ENCODE assay signal across 2 cellular contexts in the genomic region with DNA sequence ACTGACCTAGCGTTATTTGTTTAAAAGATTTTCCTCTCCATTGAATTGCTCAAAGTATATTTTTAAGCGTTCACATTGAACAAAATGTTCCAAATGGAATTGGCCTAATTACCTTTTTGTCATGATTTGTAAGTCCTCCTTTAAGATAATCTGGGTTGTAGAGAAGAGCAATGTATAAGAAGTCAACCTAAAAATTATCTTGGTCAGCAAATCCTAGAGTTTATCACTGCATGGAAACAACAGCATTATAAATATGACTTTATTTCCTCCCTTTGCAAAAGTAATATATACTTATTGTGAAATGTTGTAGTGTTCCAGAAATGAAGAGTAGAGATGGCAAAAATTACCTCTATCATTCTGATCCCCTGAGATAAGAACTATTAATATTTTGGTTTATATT.
TF ChIP-seq lines count a peak whose summit lies in the region.

No MANE protein-coding gene starts in this region.

TF ChIP-seq in HepG2, 621 proteins besides CTCF, POLR2A, EP300 and RAD21:
- peak; percentile 37; the same call in 1 of the 2 replicates for TF ChIP-seq MAFF (IDR thresholded peaks at IDR 0.05; ENCODE audit: low read depth, low read length)
- peak; percentile 27 to 55; a peak in 3 of 4 replicates for TF ChIP-seq MAFK (conservative IDR thresholded peaks at IDR 0.05 in 1 of 2, IDR thresholded peaks at IDR 0.05 in 1 of 2; ENCODE audit: low read length in 2 of 2)
- no peak for TF ChIP-seq CEBPB (IDR thresholded peaks at IDR 0.05; ENCODE audit: borderline replicate concordance, low read depth, low read length)

TF ChIP-seq in IMR-90, 13 proteins besides CTCF, POLR2A, EP300 and RAD21:
- TF ChIP-seq MAFK (IDR thresholded peaks at IDR 0.05; ENCODE audit: low read depth, low read length) (peak; percentile 22; the same call in 1 of the 2 replicates), MXI1 (IDR thresholded peaks at IDR 0.05; ENCODE audit: borderline replicate concordance, low read depth, low read length) (no peak)
